18 cellular contexts compared by ENCODE assay signal in genomic region chr2:221833972-221834371, GRCh38.
"Had no signal": no experiment of that assay in that cellular context is flagged by ENCODE, and none has a peak within 500 bp of the region (broad histone marks: within the 10 kb centered on the region; RNA-seq: fewer than 3 reads in every experiment).

No MANE protein-coding gene starts in this region.

- H3K9me3 ChIP-seq: lower lobe of right lung had no signal

- H3K27me3 Mint-ChIP-seq: memory B cell, type B pancreatic cell had no signal

- H3K36me3 ChIP-seq: left ventricle myocardium inferior, lower lobe of right lung had no signal

- ATAC-seq: left cardiac atrium, lower lobe of right lung, natural killer cell, right cardiac atrium had no signal

- H3K27ac ChIP-seq: coronary artery, left ventricle myocardium inferior, lower lobe of right lung had no signal

- H3K4me3 Mint-ChIP-seq: immature natural killer cell, memory B cell, mesothelial cell of epicardium, natural killer cell, neural crest cell, type B pancreatic cell had no signal

- H3K4me3 ChIP-seq: coronary artery, left ventricle myocardium inferior, lower lobe of right lung, smooth muscle cell had no signal

- H3K4me1 Mint-ChIP-seq: immature natural killer cell, memory B cell, natural killer cell had no signal

- H3K27ac Mint-ChIP-seq: immature natural killer cell, memory B cell, mesothelial cell of epicardium, natural killer cell, type B pancreatic cell had no signal

- DNase-seq: effector CD4-positive, alpha-beta T cell; foreskin melanocyte; immature natural killer cell; kidney; left cardiac atrium; left ventricle myocardium inferior; lower lobe of right lung; natural killer cell; posterior cingulate gyrus; right cardiac atrium; stimulated activated CD4-positive, alpha-beta T cell treated with anti-CD3 and anti-CD28 coated beads, Interleukin-2, amount 100 ng/mL, for 48 hours; stimulated activated naive CD4-positive, alpha-beta T cell treated with Interleukin-2 at 50 U/mL for 16 hours had no signal

- H3K36me3 Mint-ChIP-seq: immature natural killer cell, memory B cell, mesothelial cell of epicardium, natural killer cell, type B pancreatic cell had no signal

- H3K4me1 ChIP-seq: left ventricle myocardium inferior, lower lobe of right lung had no signal
